ENCODE assay signal across 1 cellular context in the genomic region with DNA sequence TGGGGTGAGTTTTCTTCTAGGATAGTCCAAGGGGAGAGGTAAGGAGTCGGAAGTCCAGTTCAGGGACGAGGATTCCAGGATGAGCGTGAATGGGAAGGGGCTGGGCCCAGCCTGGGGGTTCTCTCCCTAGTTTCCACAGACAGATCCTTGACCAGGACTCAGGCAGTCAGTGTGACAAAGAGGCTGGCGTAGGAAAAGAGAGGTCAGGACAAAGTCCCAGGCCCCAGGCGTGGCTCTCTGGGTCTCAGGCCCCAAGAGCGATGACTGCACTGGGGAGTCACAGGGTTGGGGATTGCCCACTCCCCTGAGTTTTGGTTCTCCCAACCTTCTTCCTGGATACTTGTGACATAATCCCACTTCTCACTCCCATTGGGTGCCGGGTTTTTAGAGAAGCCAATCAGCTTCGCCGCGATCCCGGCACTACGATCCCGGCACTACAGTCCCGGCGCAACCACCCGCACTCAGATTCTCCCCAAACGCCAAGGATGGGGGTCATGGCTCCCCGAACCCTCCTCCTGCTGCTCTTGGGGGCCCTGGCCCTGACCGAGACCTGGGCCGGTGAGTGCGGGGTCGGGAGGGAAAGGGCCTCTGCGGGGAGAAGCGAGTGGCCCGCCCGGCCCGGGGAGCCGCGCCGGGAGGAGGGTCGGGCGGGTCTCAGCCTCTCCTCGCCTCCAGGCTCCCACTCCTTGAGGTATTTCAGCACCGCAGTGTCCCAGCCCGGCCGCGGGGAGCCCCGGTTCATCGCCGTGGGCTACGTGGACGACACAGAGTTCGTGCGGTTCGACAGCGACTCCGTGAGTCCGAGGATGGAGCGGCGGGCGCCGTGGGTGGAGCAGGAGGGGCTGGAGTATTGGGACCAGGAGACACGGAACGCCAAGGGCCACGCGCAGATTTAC.
TF ChIP-seq lines count a peak whose summit lies in the region.

No MANE protein-coding gene starts in this region.

TF ChIP-seq in HepG2, 621 proteins besides CTCF, POLR2A, EP300 and RAD21 (continued from another document and continues in another):
- TF ChIP-seq ZNF563 (CRISPR knock-in tag; IDR thresholded peaks at IDR 0.05) (peak; percentile 80; the same call in 1 of the 2 replicates), ZEB1 (IDR thresholded peaks at IDR 0.05; ENCODE audit: insufficient replicate concordance, low read depth) (no peak), ZC3H13 (CRISPR knock-in tag; IDR thresholded peaks at IDR 0.05) (no peak), ZNF790 (CRISPR knock-in tag; IDR thresholded peaks at IDR 0.05; ENCODE audit: borderline replicate concordance) (0 out of 2 replicates have a peak, but pooled peaks have one; percentile 43), ZNF282 (IDR thresholded peaks at IDR 0.05; ENCODE audit: partially characterized antibody) (no peak), DNMT1 (CRISPR knock-in tag; IDR thresholded peaks at IDR 0.05) (no peak), NBN (conservative IDR thresholded peaks at IDR 0.05) (no peak), ZFP36 (IDR thresholded peaks at IDR 0.05; ENCODE audit: borderline replicate concordance, low read depth, low read length, partially characterized antibody) (no peak), GATAD2A (CRISPR knock-in tag; IDR thresholded peaks at IDR 0.05) (no peak), TBP (CRISPR knock-in tag; IDR thresholded peaks at IDR 0.05) (no peak), MAZ (IDR thresholded peaks at IDR 0.05; ENCODE audit: borderline replicate concordance, low read depth, low read length) (no peak), MAZ (CRISPR knock-in tag; IDR thresholded peaks at IDR 0.05; ENCODE audit: low read depth) (0 out of 2 replicates have a peak, but pooled peaks have one; percentile 46), ZNF773 (CRISPR knock-in tag; IDR thresholded peaks at IDR 0.05; ENCODE audit: borderline replicate concordance) (no peak; the same call in 1 of the 2 replicates), JUND (CRISPR knock-in tag; IDR thresholded peaks at IDR 0.05) (no peak), ZNF768 (CRISPR knock-in tag; IDR thresholded peaks at IDR 0.05) (peak; percentile 48; the same call in 1 of the 2 replicates), NFE2 (CRISPR knock-in tag; IDR thresholded peaks at IDR 0.05) (no peak), NR2C2 (CRISPR knock-in tag; IDR thresholded peaks at IDR 0.05; ENCODE audit: borderline replicate concordance) (peak; percentile 24; the same call in 1 of the 2 replicates), ZNF678 (CRISPR knock-in tag; IDR thresholded peaks at IDR 0.05) (0 out of 2 replicates have a peak, but pooled peaks have one; percentile 44), FOSL2 (CRISPR knock-in tag; IDR thresholded peaks at IDR 0.05) (no peak; the same call in 1 of the 2 replicates)
- TF ChIP-seq, protein P1, sequence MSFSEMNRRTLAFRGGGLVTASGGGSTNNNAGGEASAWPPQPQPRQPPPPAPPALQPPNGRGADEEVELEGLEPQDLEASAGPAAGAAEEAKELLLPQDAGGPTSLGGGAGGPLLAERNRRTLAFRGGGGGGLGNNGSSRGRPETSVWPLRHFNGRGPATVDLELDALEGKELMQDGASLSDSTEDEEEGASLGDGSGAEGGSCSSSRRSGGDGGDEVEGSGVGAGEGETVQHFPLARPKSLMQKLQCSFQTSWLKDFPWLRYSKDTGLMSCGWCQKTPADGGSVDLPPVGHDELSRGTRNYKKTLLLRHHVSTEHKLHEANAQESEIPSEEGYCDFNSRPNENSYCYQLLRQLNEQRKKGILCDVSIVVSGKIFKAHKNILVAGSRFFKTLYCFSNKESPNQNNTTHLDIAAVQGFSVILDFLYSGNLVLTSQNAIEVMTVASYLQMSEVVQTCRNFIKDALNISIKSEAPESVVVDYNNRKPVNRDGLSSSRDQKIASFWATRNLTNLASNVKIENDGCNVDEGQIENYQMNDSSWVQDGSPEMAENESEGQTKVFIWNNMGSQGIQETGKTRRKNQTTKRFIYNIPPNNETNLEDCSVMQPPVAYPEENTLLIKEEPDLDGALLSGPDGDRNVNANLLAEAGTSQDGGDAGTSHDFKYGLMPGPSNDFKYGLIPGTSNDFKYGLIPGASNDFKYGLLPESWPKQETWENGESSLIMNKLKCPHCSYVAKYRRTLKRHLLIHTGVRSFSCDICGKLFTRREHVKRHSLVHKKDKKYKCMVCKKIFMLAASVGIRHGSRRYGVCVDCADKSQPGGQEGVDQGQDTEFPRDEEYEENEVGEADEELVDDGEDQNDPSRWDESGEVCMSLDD (CRISPR knock-in tag; IDR thresholded peaks at IDR 0.05; ENCODE audit: borderline replicate concordance): no peak
- TF ChIP-seq, protein P2, sequence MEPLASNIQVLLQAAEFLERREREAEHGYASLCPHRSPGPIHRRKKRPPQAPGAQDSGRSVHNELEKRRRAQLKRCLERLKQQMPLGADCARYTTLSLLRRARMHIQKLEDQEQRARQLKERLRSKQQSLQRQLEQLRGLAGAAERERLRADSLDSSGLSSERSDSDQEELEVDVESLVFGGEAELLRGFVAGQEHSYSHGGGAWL (CRISPR knock-in tag; IDR thresholded peaks at IDR 0.05): peak; percentile 49; the same call in 1 of the 2 replicates
- TF ChIP-seq, protein P3, sequence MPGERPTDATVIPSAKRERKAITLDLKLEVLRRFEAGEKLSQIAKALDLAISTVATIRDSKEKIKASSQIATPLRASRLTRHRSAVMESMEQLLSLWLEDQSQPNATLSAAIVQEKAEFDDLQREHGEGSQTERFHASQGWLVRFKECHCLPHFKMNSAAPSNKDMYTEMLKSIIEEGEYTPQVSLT (CRISPR knock-in tag; IDR thresholded peaks at IDR 0.05; ENCODE audit: borderline replicate concordance, low read depth): no peak
- TF ChIP-seq, protein P4, sequence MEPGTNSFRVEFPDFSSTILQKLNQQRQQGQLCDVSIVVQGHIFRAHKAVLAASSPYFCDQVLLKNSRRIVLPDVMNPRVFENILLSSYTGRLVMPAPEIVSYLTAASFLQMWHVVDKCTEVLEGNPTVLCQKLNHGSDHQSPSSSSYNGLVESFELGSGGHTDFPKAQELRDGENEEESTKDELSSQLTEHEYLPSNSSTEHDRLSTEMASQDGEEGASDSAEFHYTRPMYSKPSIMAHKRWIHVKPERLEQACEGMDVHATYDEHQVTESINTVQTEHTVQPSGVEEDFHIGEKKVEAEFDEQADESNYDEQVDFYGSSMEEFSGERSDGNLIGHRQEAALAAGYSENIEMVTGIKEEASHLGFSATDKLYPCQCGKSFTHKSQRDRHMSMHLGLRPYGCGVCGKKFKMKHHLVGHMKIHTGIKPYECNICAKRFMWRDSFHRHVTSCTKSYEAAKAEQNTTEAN (CRISPR knock-in tag; conservative IDR thresholded peaks at IDR 0.05): 0 out of 2 replicates have a peak, but pooled peaks have one; percentile 45
- TF ChIP-seq, protein P5, sequence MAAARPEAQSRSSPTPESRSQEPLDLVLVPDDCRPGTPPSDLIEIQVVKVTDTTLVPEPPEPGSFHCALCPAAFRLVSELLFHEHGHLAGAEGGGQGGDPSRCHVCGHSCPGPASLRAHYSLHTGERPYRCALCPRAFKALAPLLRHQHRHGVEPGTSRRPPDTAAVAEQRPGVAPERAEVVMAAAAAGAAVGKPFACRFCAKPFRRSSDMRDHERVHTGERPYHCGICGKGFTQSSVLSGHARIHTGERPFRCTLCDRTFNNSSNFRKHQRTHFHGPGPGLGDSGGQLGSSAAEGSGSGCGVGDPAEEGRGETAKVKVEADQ (CRISPR knock-in tag; IDR thresholded peaks at IDR 0.05; ENCODE audit: borderline replicate concordance): no peak
- TF ChIP-seq, protein P6, sequence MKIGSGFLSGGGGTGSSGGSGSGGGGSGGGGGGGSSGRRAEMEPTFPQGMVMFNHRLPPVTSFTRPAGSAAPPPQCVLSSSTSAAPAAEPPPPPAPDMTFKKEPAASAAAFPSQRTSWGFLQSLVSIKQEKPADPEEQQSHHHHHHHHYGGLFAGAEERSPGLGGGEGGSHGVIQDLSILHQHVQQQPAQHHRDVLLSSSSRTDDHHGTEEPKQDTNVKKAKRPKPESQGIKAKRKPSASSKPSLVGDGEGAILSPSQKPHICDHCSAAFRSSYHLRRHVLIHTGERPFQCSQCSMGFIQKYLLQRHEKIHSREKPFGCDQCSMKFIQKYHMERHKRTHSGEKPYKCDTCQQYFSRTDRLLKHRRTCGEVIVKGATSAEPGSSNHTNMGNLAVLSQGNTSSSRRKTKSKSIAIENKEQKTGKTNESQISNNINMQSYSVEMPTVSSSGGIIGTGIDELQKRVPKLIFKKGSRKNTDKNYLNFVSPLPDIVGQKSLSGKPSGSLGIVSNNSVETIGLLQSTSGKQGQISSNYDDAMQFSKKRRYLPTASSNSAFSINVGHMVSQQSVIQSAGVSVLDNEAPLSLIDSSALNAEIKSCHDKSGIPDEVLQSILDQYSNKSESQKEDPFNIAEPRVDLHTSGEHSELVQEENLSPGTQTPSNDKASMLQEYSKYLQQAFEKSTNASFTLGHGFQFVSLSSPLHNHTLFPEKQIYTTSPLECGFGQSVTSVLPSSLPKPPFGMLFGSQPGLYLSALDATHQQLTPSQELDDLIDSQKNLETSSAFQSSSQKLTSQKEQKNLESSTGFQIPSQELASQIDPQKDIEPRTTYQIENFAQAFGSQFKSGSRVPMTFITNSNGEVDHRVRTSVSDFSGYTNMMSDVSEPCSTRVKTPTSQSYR (CRISPR knock-in tag; IDR thresholded peaks at IDR 0.05; ENCODE audit: borderline replicate concordance): no peak
- TF ChIP-seq, protein P7, sequence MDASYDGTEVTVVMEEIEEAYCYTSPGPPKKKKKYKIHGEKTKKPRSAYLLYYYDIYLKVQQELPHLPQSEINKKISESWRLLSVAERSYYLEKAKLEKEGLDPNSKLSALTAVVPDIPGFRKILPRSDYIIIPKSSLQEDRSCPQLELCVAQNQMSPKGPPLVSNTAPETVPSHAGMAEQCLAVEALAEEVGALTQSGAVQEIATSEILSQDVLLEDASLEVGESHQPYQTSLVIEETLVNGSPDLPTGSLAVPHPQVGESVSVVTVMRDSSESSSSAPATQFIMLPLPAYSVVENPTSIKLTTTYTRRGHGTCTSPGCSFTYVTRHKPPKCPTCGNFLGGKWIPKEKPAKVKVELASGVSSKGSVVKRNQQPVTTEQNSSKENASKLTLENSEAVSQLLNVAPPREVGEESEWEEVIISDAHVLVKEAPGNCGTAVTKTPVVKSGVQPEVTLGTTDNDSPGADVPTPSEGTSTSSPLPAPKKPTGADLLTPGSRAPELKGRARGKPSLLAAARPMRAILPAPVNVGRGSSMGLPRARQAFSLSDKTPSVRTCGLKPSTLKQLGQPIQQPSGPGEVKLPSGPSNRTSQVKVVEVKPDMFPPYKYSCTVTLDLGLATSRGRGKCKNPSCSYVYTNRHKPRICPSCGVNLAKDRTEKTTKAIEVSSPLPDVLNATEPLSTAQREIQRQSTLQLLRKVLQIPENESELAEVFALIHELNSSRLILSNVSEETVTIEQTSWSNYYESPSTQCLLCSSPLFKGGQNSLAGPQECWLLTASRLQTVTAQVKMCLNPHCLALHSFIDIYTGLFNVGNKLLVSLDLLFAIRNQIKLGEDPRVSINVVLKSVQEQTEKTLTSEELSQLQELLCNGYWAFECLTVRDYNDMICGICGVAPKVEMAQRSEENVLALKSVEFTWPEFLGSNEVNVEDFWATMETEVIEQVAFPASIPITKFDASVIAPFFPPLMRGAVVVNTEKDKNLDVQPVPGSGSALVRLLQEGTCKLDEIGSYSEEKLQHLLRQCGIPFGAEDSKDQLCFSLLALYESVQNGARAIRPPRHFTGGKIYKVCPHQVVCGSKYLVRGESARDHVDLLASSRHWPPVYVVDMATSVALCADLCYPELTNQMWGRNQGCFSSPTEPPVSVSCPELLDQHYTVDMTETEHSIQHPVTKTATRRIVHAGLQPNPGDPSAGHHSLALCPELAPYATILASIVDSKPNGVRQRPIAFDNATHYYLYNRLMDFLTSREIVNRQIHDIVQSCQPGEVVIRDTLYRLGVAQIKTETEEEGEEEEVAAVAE (CRISPR knock-in tag; IDR thresholded peaks at IDR 0.05; ENCODE audit: borderline replicate concordance): peak; percentile 42; the same call in 1 of the 2 replicates
- TF ChIP-seq, protein P8, sequence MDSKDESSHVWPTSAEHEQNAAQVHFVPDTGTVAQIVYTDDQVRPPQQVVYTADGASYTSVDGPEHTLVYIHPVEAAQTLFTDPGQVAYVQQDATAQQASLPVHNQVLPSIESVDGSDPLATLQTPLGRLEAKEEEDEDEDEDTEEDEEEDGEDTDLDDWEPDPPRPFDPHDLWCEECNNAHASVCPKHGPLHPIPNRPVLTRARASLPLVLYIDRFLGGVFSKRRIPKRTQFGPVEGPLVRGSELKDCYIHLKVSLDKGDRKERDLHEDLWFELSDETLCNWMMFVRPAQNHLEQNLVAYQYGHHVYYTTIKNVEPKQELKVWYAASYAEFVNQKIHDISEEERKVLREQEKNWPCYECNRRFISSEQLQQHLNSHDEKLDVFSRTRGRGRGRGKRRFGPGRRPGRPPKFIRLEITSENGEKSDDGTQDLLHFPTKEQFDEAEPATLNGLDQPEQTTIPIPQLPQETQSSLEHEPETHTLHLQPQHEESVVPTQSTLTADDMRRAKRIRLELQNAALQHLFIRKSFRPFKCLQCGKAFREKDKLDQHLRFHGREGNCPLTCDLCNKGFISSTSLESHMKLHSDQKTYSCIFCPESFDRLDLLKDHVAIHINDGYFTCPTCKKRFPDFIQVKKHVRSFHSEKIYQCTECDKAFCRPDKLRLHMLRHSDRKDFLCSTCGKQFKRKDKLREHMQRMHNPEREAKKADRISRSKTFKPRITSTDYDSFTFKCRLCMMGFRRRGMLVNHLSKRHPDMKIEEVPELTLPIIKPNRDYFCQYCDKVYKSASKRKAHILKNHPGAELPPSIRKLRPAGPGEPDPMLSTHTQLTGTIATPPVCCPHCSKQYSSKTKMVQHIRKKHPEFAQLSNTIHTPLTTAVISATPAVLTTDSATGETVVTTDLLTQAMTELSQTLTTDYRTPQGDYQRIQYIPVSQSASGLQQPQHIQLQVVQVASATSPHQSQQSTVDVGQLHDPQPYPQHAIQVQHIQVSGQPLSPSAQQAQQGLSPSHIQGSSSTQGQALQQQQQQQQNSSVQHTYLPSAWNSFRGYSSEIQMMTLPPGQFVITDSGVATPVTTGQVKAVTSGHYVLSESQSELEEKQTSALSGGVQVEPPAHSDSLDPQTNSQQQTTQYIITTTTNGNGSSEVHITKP (CRISPR knock-in tag; IDR thresholded peaks at IDR 0.05; ENCODE audit: low read depth): no peak
- TF ChIP-seq, protein P9, sequence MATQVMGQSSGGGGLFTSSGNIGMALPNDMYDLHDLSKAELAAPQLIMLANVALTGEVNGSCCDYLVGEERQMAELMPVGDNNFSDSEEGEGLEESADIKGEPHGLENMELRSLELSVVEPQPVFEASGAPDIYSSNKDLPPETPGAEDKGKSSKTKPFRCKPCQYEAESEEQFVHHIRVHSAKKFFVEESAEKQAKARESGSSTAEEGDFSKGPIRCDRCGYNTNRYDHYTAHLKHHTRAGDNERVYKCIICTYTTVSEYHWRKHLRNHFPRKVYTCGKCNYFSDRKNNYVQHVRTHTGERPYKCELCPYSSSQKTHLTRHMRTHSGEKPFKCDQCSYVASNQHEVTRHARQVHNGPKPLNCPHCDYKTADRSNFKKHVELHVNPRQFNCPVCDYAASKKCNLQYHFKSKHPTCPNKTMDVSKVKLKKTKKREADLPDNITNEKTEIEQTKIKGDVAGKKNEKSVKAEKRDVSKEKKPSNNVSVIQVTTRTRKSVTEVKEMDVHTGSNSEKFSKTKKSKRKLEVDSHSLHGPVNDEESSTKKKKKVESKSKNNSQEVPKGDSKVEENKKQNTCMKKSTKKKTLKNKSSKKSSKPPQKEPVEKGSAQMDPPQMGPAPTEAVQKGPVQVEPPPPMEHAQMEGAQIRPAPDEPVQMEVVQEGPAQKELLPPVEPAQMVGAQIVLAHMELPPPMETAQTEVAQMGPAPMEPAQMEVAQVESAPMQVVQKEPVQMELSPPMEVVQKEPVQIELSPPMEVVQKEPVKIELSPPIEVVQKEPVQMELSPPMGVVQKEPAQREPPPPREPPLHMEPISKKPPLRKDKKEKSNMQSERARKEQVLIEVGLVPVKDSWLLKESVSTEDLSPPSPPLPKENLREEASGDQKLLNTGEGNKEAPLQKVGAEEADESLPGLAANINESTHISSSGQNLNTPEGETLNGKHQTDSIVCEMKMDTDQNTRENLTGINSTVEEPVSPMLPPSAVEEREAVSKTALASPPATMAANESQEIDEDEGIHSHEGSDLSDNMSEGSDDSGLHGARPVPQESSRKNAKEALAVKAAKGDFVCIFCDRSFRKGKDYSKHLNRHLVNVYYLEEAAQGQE (IDR thresholded peaks at IDR 0.05; ENCODE audit: borderline replicate concordance in 1 of 2, low read depth in 1 of 2, low read length in 2 of 2): no peak
